Comparison of ENCODE assay signal across 21 cellular contexts in the genomic region with DNA sequence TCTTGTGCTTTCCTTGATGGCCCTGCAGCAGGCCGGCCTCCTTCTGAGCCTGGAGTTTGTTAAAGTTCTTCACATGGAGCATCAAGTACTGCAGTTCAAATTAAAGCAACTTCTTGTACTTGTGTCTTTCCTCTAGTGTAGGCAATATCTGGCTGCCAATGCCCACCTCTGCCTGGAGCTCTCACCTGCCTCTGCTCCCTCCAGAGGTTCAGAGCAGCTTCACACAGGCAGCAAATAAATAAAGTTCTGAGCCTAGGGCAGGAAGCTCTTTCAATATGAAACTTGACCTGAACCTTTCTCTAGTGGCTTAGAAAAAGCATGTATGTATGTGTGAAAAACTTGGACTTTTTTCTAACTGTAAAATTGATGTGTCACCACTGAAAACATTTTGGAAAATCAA.
DNase-seq lines count a peak whose midpoint lies in the region; ATAC-seq and TF ChIP-seq lines count a peak whose summit lies in the region.
"Had no signal": no experiment of that assay in that cellular context is flagged by ENCODE, and none has a peak within 500 bp of the region (broad histone marks: within the 10 kb centered on the region; RNA-seq: fewer than 3 reads in every experiment).

No MANE protein-coding gene starts in this region.

- no peak overlapping the region for H3K4me3 Mint-ChIP-seq in nephron progenitor cell
- H3K4me3 Mint-ChIP-seq: activated naive CD8-positive, alpha-beta T cell; activated T-cell treated with anti-CD3 and anti-CD28 coated beads, Interleukin-2, amount 50 U/mL, for 24 hours; memory B cell; stimulated activated naive CD8-positive, alpha-beta T cell treated with anti-CD3 and anti-CD28 coated beads, Interleukin-15, Interleukin-2, amounts not matched to agents 100 ng/mL and 50 ng/mL, for 24 hours had no signal

- no peaks in the 10 kb centered on the region for H3K27me3 Mint-ChIP-seq in nephron progenitor cell (ENCODE audit: low read depth, poor library complexity)
- H3K27me3 Mint-ChIP-seq: activated naive CD8-positive, alpha-beta T cell; activated T-cell treated with anti-CD3 and anti-CD28 coated beads, Interleukin-2, amount 50 U/mL, for 24 hours; memory B cell; stimulated activated naive CD8-positive, alpha-beta T cell treated with anti-CD3 and anti-CD28 coated beads, Interleukin-15, Interleukin-2, amounts not matched to agents 100 ng/mL and 50 ng/mL, for 24 hours had no signal

- peak overlapping the region; percentile 39 for H3K27ac Mint-ChIP-seq in nephron progenitor cell
- H3K27ac Mint-ChIP-seq: activated naive CD8-positive, alpha-beta T cell; activated T-cell treated with anti-CD3 and anti-CD28 coated beads, Interleukin-2, amount 50 U/mL, for 24 hours; memory B cell; stimulated activated naive CD8-positive, alpha-beta T cell treated with anti-CD3 and anti-CD28 coated beads, Interleukin-15, Interleukin-2, amounts not matched to agents 100 ng/mL and 50 ng/mL, for 24 hours had no signal

- H3K9me3 ChIP-seq in gastrocnemius medialis = no peaks in the 10 kb centered on the region

- H3K27ac ChIP-seq in VCaP = peak overlapping the region; percentile 22
- no peak overlapping the region for H3K27ac ChIP-seq in gastrocnemius medialis
- H3K27ac ChIP-seq: A549; BLaER1 treated with 17β-estradiol and CSF1 and Interleukin-3, amounts not matched to agents 10 nM and 100 nM; breast epithelium; heart left ventricle had no signal

- H3K4me1 ChIP-seq in gastrocnemius medialis = peaks cover 0 to 6% of the 10 kb centered on the region in 2 donors
- H3K4me1 ChIP-seq: breast epithelium had no signal

- H3K36me3 Mint-ChIP-seq in nephron progenitor cell (ENCODE audit: low read depth) = peaks cover 2% of the 10 kb centered on the region

- H3K4me1 Mint-ChIP-seq in nephron progenitor cell = no peaks in the 10 kb centered on the region

- no peaks in the 10 kb centered on the region for H3K36me3 ChIP-seq in gastrocnemius medialis
- H3K36me3 ChIP-seq: breast epithelium, heart left ventricle had no signal

- intact Hi-C loops in gastrocnemius medialis (cut with DNase I; ENCODE audit: low total_unique reads) = no loop called here

- in situ Hi-C loops in gastrocnemius medialis (cut with MboI; ENCODE audit: low sequenced_read_pairs in 4 of 4) = no loop called here

- H3K27me3 ChIP-seq in gastrocnemius medialis = no peaks in the 10 kb centered on the region
- H3K27me3 ChIP-seq: BLaER1 treated with 17β-estradiol and CSF1 and Interleukin-3, amounts not matched to agents 10 nM and 100 nM; breast epithelium; heart left ventricle had no signal

- peak; percentile 40 for ATAC-seq in HG02610 (IDR thresholded peaks at IDR 0.05; ENCODE audit: unreplicated experiment)
- ATAC-seq in gastrocnemius medialis = no peak
- ATAC-seq in GM18505 (IDR thresholded peaks at IDR 0.05; ENCODE audit: unreplicated experiment) = no peak
- ATAC-seq: A549, heart left ventricle, K562 had no signal

- DNase-seq in NCI-H2196 (lab: John Stamatoyannopoulos, UW; ENCODE audit: unreplicated experiment) (peak; percentile 51), NCI-H2196 treated with DMSO at 0.1 percent for 48 hours (lab: John Stamatoyannopoulos, UW; ENCODE audit: unreplicated experiment) (no peak), nephron progenitor cell (no peak), gastrocnemius medialis (no peak), COLO668 (lab: John Stamatoyannopoulos, UW; ENCODE audit: unreplicated experiment) (no peak)
- DNase-seq: activated CD4-positive, alpha-beta T cell treated with anti-CD3 and anti-CD28 coated beads, Interleukin-2, amount 50 U/mL, for 4 hours; activated T-cell treated with anti-CD3 and anti-CD28 coated beads, Interleukin-2, amount 50 U/mL, for 24 hours; heart left ventricle; NCI-H1048; NCI-H2171 treated with DMSO at 0.1 percent for 48 hours; stimulated activated CD4-positive, alpha-beta T cell treated with anti-CD3 and anti-CD28 coated beads, Interleukin-15, amount 100 ng/mL, for 24 hours had no signal

- TF ChIP-seq POLR2A in gastrocnemius medialis (IDR thresholded peaks at IDR 0.05) (no peak), GM18505 (IDR thresholded peaks at IDR 0.05; ENCODE audit: borderline replicate concordance, extremely low read depth, insufficient read depth, insufficient read length) (no peak)

- no peak overlapping the region for H3K4me3 ChIP-seq in gastrocnemius medialis
- H3K4me3 ChIP-seq: A549; BLaER1 treated with 17β-estradiol and CSF1 and Interleukin-3, amounts not matched to agents 10 nM and 100 nM; breast epithelium; heart left ventricle; K562 had no signal

- TF ChIP-seq CTCF in VCaP (conservative IDR thresholded peaks at IDR 0.05) (no peak; the same call in 1 of the 2 replicates), nephron progenitor cell (IDR thresholded peaks at IDR 0.05) (no peak), gastrocnemius medialis (IDR thresholded peaks at IDR 0.05 in 4 of 5, conservative IDR thresholded peaks at IDR 0.05 in 1 of 5) (no peak)

- peaks cover 11% of the 10 kb centered on the region for H3K9me3 Mint-ChIP-seq in nephron progenitor cell
